17 cellular contexts compared by ENCODE assay signal in genomic region chr2:28347596-28347995, GRCh38. TPM values are rescaled to one million over a fixed set of nuclear protein-coding genes. Genes with fewer than 3 reads are reported as not detected.
DNase-seq lines count a peak whose midpoint lies in the region; ATAC-seq, FAIRE-seq and TF ChIP-seq lines count a peak whose summit lies in the region.
"Had no signal": no experiment of that assay in that cellular context is flagged by ENCODE, and none has a peak within 500 bp of the region (broad histone marks: within the 10 kb centered on the region; RNA-seq: fewer than 3 reads in every experiment).

No MANE protein-coding gene starts in this region.

- H3F3A ChIP-seq in neural progenitor cell (ENCODE audit: low read depth): no peaks in the 10 kb centered on the region

- peak overlapping the region; percentile 67 for H3K27ac Mint-ChIP-seq in activated naive CD8-positive, alpha-beta T cell treated with anti-CD3 and anti-CD28 coated beads, Interleukin-2, amount 50 U/mL, for 24 hours
- peak overlapping the region; percentile 37 for H3K27ac Mint-ChIP-seq in neural progenitor cell

- DNase-seq in left ventricle myocardium inferior (peak; percentile 8), heart right ventricle (no peak), neural progenitor cell (ENCODE audit: low spot score) (no peak), upper lobe of right lung (peak; percentile 44), GM12891 (ENCODE audit: insufficient read length, low spot score) (no peak)
- no peak for DNase-seq in activated naive CD8-positive, alpha-beta T cell treated with anti-CD3 and anti-CD28 coated beads, Interleukin-2, amount 50 U/mL, for 24 hours
- DNase-seq: body of pancreas, DMS153, GOT3, MG63, NCI-H2081 treated with DMSO at 0.1 percent for 48 hours, uterus had no signal

- no peaks in the 10 kb centered on the region for H3K36me3 Mint-ChIP-seq in activated naive CD8-positive, alpha-beta T cell treated with anti-CD3 and anti-CD28 coated beads, Interleukin-2, amount 50 U/mL, for 24 hours (ENCODE audit: low read depth)
- H3K36me3 Mint-ChIP-seq in neural progenitor cell: no peaks in the 10 kb centered on the region

- no peak for TF ChIP-seq CTCF in left ventricle myocardium inferior (IDR thresholded peaks at IDR 0.05; ENCODE audit: borderline replicate concordance)
- TF ChIP-seq CTCF in heart right ventricle (IDR thresholded peaks at IDR 0.05): no peak
- no peak for TF ChIP-seq CTCF in neural progenitor cell (IDR thresholded peaks at IDR 0.05)
- TF ChIP-seq CTCF in upper lobe of right lung (IDR thresholded peaks at IDR 0.05): no peak

- intact Hi-C loops in left ventricle myocardium inferior (cut with micrococcal nuclease): no loop called here
- intact Hi-C loops in heart right ventricle (cut with DNase I): no loop called here
- intact Hi-C loops in upper lobe of right lung (cut with DNase I): no loop called here

- H3K36me3 ChIP-seq in left ventricle myocardium inferior: no peaks in the 10 kb centered on the region
- H3K36me3 ChIP-seq in heart right ventricle: no peaks in the 10 kb centered on the region
- H3K36me3 ChIP-seq in neural progenitor cell: no peaks in the 10 kb centered on the region
- no peaks in the 10 kb centered on the region for H3K36me3 ChIP-seq in upper lobe of right lung
- H3K36me3 ChIP-seq: MG63, right lobe of liver, uterus had no signal

- H3K27me3 ChIP-seq in left ventricle myocardium inferior (ENCODE audit: low read depth) (no peaks in the 10 kb centered on the region), heart right ventricle (no peaks in the 10 kb centered on the region), neural progenitor cell (no peaks in the 10 kb centered on the region), upper lobe of right lung (no peaks in the 10 kb centered on the region)
- H3K27me3 ChIP-seq: body of pancreas, MG63, right lobe of liver, uterus had no signal

- H3K27ac ChIP-seq in left ventricle myocardium inferior (replicated peaks) (no peak overlapping the region), heart right ventricle (peak overlapping the region in 1 of 10 donors; percentile 71), neural progenitor cell (no peak overlapping the region), upper lobe of right lung (no peak overlapping the region)
- H3K27ac ChIP-seq: body of pancreas, right lobe of liver, uterus had no signal

- no peak overlapping the region for H3K9ac ChIP-seq in neural progenitor cell

- ATAC-seq in heart right ventricle (no peak), upper lobe of right lung (no peak), GM19324 (IDR thresholded peaks at IDR 0.05; ENCODE audit: low FRiP score, unreplicated experiment) (no peak), GM18868 (IDR thresholded peaks at IDR 0.05; ENCODE audit: unreplicated experiment) (no peak)
- no peak for ATAC-seq in activated naive CD8-positive, alpha-beta T cell treated with anti-CD3 and anti-CD28 coated beads, Interleukin-2, amount 50 U/mL, for 24 hours
- ATAC-seq: body of pancreas, right lobe of liver had no signal

- H3K9me3 Mint-ChIP-seq in activated naive CD8-positive, alpha-beta T cell treated with anti-CD3 and anti-CD28 coated beads, Interleukin-2, amount 50 U/mL, for 24 hours: no peaks in the 10 kb centered on the region
- H3K9me3 Mint-ChIP-seq in neural progenitor cell: no peaks in the 10 kb centered on the region
- H3K9me3 Mint-ChIP-seq: neural crest cell had no signal

- no peak overlapping the region for H3K4me2 ChIP-seq in neural progenitor cell

- H4K20me1 ChIP-seq in neural progenitor cell (ENCODE audit: low read depth): no peaks in the 10 kb centered on the region

- 79 to 80% methylated on average over 9 of the region's 9 CpGs for WGBS in heart right ventricle, 2 donors

- H3K4me3 Mint-ChIP-seq in activated naive CD8-positive, alpha-beta T cell treated with anti-CD3 and anti-CD28 coated beads, Interleukin-2, amount 50 U/mL, for 24 hours: peak overlapping the region; percentile 54
- H3K4me3 Mint-ChIP-seq in neural progenitor cell: no peak overlapping the region
- H3K4me3 Mint-ChIP-seq: neural crest cell had no signal

- no peak for FAIRE-seq in GM12891 (lab: Jason Lieb, UNC)
- FAIRE-seq: HTR-8/SVneo had no signal

- peaks cover 16% of the 10 kb centered on the region for H3K4me1 ChIP-seq in left ventricle myocardium inferior
- H3K4me1 ChIP-seq in heart right ventricle: peaks cover 0 to 30% (median 13%) of the 10 kb centered on the region in 9 donors
- peaks cover 34% of the 10 kb centered on the region for H3K4me1 ChIP-seq in neural progenitor cell
- peaks cover 7% of the 10 kb centered on the region for H3K4me1 ChIP-seq in upper lobe of right lung

- H3K79me2 ChIP-seq in neural progenitor cell (ENCODE audit: low read depth): no peaks in the 10 kb centered on the region

- H3K4me1 Mint-ChIP-seq in activated naive CD8-positive, alpha-beta T cell treated with anti-CD3 and anti-CD28 coated beads, Interleukin-2, amount 50 U/mL, for 24 hours: peaks cover 47% of the 10 kb centered on the region
- H3K4me1 Mint-ChIP-seq in neural progenitor cell: peaks cover 40% of the 10 kb centered on the region

- H3K27me3 Mint-ChIP-seq in activated naive CD8-positive, alpha-beta T cell treated with anti-CD3 and anti-CD28 coated beads, Interleukin-2, amount 50 U/mL, for 24 hours: no peaks in the 10 kb centered on the region
- peaks cover 9% of the 10 kb centered on the region for H3K27me3 Mint-ChIP-seq in neural progenitor cell (ENCODE audit: insufficient read depth, low read depth)

- TF ChIP-seq POLR2A in GM12891 (IDR thresholded peaks at IDR 0.05; ENCODE audit: low read depth, low read length): no peak

- H3K4me3 ChIP-seq in left ventricle myocardium inferior: no peak overlapping the region
- no peak overlapping the region for H3K4me3 ChIP-seq in heart right ventricle
- H3K4me3 ChIP-seq in neural progenitor cell: no peak overlapping the region
- no peak overlapping the region for H3K4me3 ChIP-seq in upper lobe of right lung
- H3K4me3 ChIP-seq: body of pancreas, MG63, right lobe of liver, uterus had no signal

- H3K9me3 ChIP-seq in left ventricle myocardium inferior (replicated peaks): no peaks in the 10 kb centered on the region
- H3K9me3 ChIP-seq in heart right ventricle: no peaks in the 10 kb centered on the region
- no peaks in the 10 kb centered on the region for H3K9me3 ChIP-seq in neural progenitor cell (ENCODE audit: low read depth)
- no peaks in the 10 kb centered on the region for H3K9me3 ChIP-seq in upper lobe of right lung
- H3K9me3 ChIP-seq: body of pancreas, MG63, right lobe of liver, uterus had no signal

- no peak overlapping the region for H2AFZ ChIP-seq in neural progenitor cell (replicated peaks)

TF ChIP-seq in GM12891, 5 proteins besides CTCF, POLR2A, EP300 and RAD21:
- TF ChIP-seq PAX5 (IDR thresholded peaks at IDR 0.05; ENCODE audit: insufficient read depth, low read length, severe bottlenecking): no peak
- TF ChIP-seq POLR2AphosphoS5 (IDR thresholded peaks at IDR 0.05; ENCODE audit: low read depth, low read length): no peak
- TF ChIP-seq SPI1 (IDR thresholded peaks at IDR 0.05; ENCODE audit: low read depth, low read length): no peak
- no peak for TF ChIP-seq TAF1 (IDR thresholded peaks at IDR 0.05; ENCODE audit: low read depth, low read length)
- TF ChIP-seq POU2F2 (IDR thresholded peaks at IDR 0.05; ENCODE audit: low read depth, low read length): no peak

RNA-seq across cellular contexts. Expression of gene FOSL2, which starts 45.1 kb away (rescaled TPM):
- total RNA-seq in left ventricle myocardium inferior: 50.2 TPM
- 100 to 1,000 TPM in 1 of 10 donors, 10 to 100 TPM in 9; 29.7 to 182 (median 60.3) TPM for total RNA-seq in heart right ventricle
- polyA plus RNA-seq in heart right ventricle: 10 to 100 TPM; 16.5 to 24.0 TPM
- total RNA-seq in neural progenitor cell (ENCODE audit: low replicate concordance): 1.3 and 3.7 TPM in 2 replicates
- 123 TPM for total RNA-seq in upper lobe of right lung
- 1.1 TPM for polyA plus RNA-seq in GM12891 (2012; ENCODE audit: low read depth, missing spikeins)

Comparison
In these comparisons a context has a peak if more than half of its experiments do, and no peak if none do; other contexts are left out.
1. DNase-seq: peak in left ventricle myocardium inferior (single experiment) and upper lobe of right lung (single experiment); none in heart right ventricle (0 of 2), activated naive CD8-positive, alpha-beta T cell treated with anti-CD3 and anti-CD28 coated beads, Interleukin-2, amount 50 U/mL, for 24 hours (single experiment), neural progenitor cell (single experiment) and GM12891 (single experiment).